In the genomic region with DNA sequence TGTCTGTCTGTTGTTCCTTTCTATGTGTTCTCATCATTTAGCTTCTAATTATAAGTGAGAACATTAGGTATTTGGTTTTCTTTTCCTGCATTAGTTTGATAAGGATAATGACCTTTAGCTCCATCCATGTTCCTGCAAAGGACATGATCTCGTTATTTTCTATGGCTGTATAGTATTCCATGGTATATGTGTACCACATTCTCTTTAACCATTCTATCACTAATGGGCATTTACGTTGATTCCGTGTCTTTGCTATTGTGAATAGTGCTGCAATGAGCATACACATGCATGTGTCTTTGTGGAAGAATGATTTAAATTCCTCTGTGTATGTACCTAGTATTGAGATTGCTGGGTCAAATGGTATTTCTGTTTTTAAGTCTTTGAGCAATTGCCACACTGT, we compare ENCODE assay signal across 7 cellular contexts.
"Had no signal": no experiment of that assay in that cellular context is flagged by ENCODE, and none has a peak within 500 bp of the region (broad histone marks: within the 10 kb centered on the region; RNA-seq: fewer than 3 reads in every experiment).

No MANE protein-coding gene starts in this region.

- H3K27ac ChIP-seq: HL-60 had no signal

- FAIRE-seq: HepG2, HTR-8/SVneo, K562 had no signal

- H3K4me3 ChIP-seq: K562 had no signal

- DNase-seq: IMR-90, KBM-7, KG1 had no signal

- ATAC-seq: HepG2, K562 had no signal
